8 cellular contexts compared by ENCODE assay signal in genomic region chr7:135512135-135512887, GRCh38. TPM values are rescaled to one million over a fixed set of nuclear protein-coding genes. Genes with fewer than 3 reads are reported as not detected.
DNase-seq lines count a peak whose midpoint lies in the region; ATAC-seq and TF ChIP-seq lines count a peak whose summit lies in the region.

No MANE protein-coding gene starts in this region.

- TF ChIP-seq CTCF in heart left ventricle (IDR thresholded peaks at IDR 0.05) (peak; percentile 41 to 73 (median 58)), OCI-LY1 (IDR thresholded peaks at IDR 0.05; ENCODE audit: low read length) (peak; percentile 73), cardiac fibroblast (IDR thresholded peaks at IDR 0.05; ENCODE audit: low read depth, low read length) (peak; percentile 53), mesothelial cell of epicardium (IDR thresholded peaks at IDR 0.05; ENCODE audit: unreplicated experiment) (peak; percentile 38)

- H3K27me3 ChIP-seq in heart left ventricle (no peaks in the 10 kb centered on the region), Karpas-422 (ENCODE audit: low read length) (no peaks in the 10 kb centered on the region), OCI-LY1 (ENCODE audit: insufficient read depth, low read length) (no peaks in the 10 kb centered on the region)

- H3K4me2 ChIP-seq in Karpas-422 (ENCODE audit: low read depth, low read length, poor library complexity, severe bottlenecking): no peak overlapping the region
- no peak overlapping the region for H3K4me2 ChIP-seq in OCI-LY1 (ENCODE audit: low read length)

- no peaks in the 10 kb centered on the region for H3K4me1 Mint-ChIP-seq in mesothelial cell of epicardium
- peaks cover 12% of the 10 kb centered on the region for H3K4me1 Mint-ChIP-seq in activated T-cell treated with anti-CD3 and anti-CD28 coated beads, Interleukin-2, amount 50 U/mL, for 24 hours (ENCODE audit: low read depth)

- H4K20me1 ChIP-seq in Karpas-422 (ENCODE audit: insufficient read depth, low read depth, low read length) (peaks cover 9% of the 10 kb centered on the region), OCI-LY1 (ENCODE audit: insufficient read depth, low read length) (no peaks in the 10 kb centered on the region)

- 92 to 98% (median 95%) methylated on average over 2 of the region's 2 CpGs for WGBS in heart left ventricle, 4 donors

- peaks cover 26% of the 10 kb centered on the region for H3K79me2 ChIP-seq in Karpas-422 (ENCODE audit: low read length)
- peaks cover 23% of the 10 kb centered on the region for H3K79me2 ChIP-seq in OCI-LY1 (ENCODE audit: insufficient read depth, low read length)

- DNase-seq in heart left ventricle: no peak
- no peak for DNase-seq in Right ventricle myocardium superior
- peak; percentile 90 for DNase-seq in Karpas-422
- DNase-seq in cardiac fibroblast (ENCODE audit: low read depth in 2 of 2): peak; percentile 78 to 82
- DNase-seq in mesothelial cell of epicardium (ENCODE audit: low spot score in 2 of 2, unreplicated experiment in 2 of 2): no peak
- no peak for DNase-seq in activated T-cell treated with anti-CD3 and anti-CD28 coated beads, Interleukin-2, amount 50 U/mL, for 24 hours

- H3K4me3 Mint-ChIP-seq in mesothelial cell of epicardium: no peak overlapping the region
- H3K4me3 Mint-ChIP-seq in activated T-cell treated with anti-CD3 and anti-CD28 coated beads, Interleukin-2, amount 50 U/mL, for 24 hours: no peak overlapping the region

- no peak for TF ChIP-seq POLR2A in heart left ventricle (IDR thresholded peaks at IDR 0.05)

- H3K4me3 ChIP-seq in heart left ventricle (no peak overlapping the region), Karpas-422 (ENCODE audit: low read length) (no peak overlapping the region), OCI-LY1 (ENCODE audit: low read depth, low read length, poor library complexity, severe bottlenecking) (no peak overlapping the region), cardiac fibroblast (replicated peaks in 1 of 2; ENCODE audit: low read depth in 2 of 2, low read length in 2 of 2) (no peak overlapping the region)

- H3K9ac ChIP-seq in Karpas-422 (ENCODE audit: low read length) (no peak overlapping the region), OCI-LY1 (ENCODE audit: low read length) (no peak overlapping the region)

- H3K27ac ChIP-seq in heart left ventricle (no peak overlapping the region), Karpas-422 (ENCODE audit: low read length) (no peak overlapping the region), OCI-LY1 (ENCODE audit: low read depth, low read length, poor library complexity, severe bottlenecking) (no peak overlapping the region)

- intact Hi-C loops in heart left ventricle (cut with DNase I) (loop anchor here in 4 of 10 donors (5.0 to 10.0 kb wide), 3 partner anchors 45 to 230 kb away; partner anchors contain the start of gene NUP205 (in 2 of the 4)), Right ventricle myocardium superior (cut with DNase I) (loop anchor here (5.0 kb wide), 1 partner anchor 45 kb away; the partner anchor contains the start of gene NUP205)

- ATAC-seq in heart left ventricle (no peak), Right ventricle myocardium superior (ENCODE audit: poor library complexity) (no peak), GM21717 (IDR thresholded peaks at IDR 0.05; ENCODE audit: unreplicated experiment) (peak; percentile 29)

- H3F3A ChIP-seq in OCI-LY1 (ENCODE audit: insufficient read depth, low read length): 0 out of 2 replicates have a peak, but pooled peaks cover 3% of the 10 kb centered on the region

- H3K36me3 Mint-ChIP-seq in mesothelial cell of epicardium: no peaks in the 10 kb centered on the region
- peaks cover 6% of the 10 kb centered on the region for H3K36me3 Mint-ChIP-seq in activated T-cell treated with anti-CD3 and anti-CD28 coated beads, Interleukin-2, amount 50 U/mL, for 24 hours (ENCODE audit: low read depth)

- H3K9me2 ChIP-seq in Karpas-422 (replicated peaks; ENCODE audit: insufficient read depth, low read length) (no peaks in the 10 kb centered on the region), OCI-LY1 (ENCODE audit: low read depth, low read length) (no peaks in the 10 kb centered on the region)

- H3K27ac Mint-ChIP-seq in mesothelial cell of epicardium: no peak overlapping the region
- H3K27ac Mint-ChIP-seq in activated T-cell treated with anti-CD3 and anti-CD28 coated beads, Interleukin-2, amount 50 U/mL, for 24 hours: no peak overlapping the region

- H3K36me3 ChIP-seq in heart left ventricle (no peaks in the 10 kb centered on the region), Karpas-422 (ENCODE audit: insufficient read depth, low read length) (no peaks in the 10 kb centered on the region), OCI-LY1 (ENCODE audit: insufficient read depth, low read length) (no peaks in the 10 kb centered on the region)

- no peaks in the 10 kb centered on the region for H3K9me3 Mint-ChIP-seq in mesothelial cell of epicardium
- no peaks in the 10 kb centered on the region for H3K9me3 Mint-ChIP-seq in activated T-cell treated with anti-CD3 and anti-CD28 coated beads, Interleukin-2, amount 50 U/mL, for 24 hours

- H3K9me3 ChIP-seq in heart left ventricle: no peaks in the 10 kb centered on the region
- no peaks in the 10 kb centered on the region for H3K9me3 ChIP-seq in Karpas-422 (ENCODE audit: low read length)
- no peaks in the 10 kb centered on the region for H3K9me3 ChIP-seq in OCI-LY1 (ENCODE audit: low read length)

- H2AFZ ChIP-seq in Karpas-422 (ENCODE audit: low read length) (no peak overlapping the region), OCI-LY1 (ENCODE audit: low read length) (no peak overlapping the region)

- H3K4me1 ChIP-seq in heart left ventricle (peaks cover 6 to 23% (median 17%) of the 10 kb centered on the region in 12 donors), Karpas-422 (ENCODE audit: low read length) (peaks cover 19% of the 10 kb centered on the region), OCI-LY1 (ENCODE audit: insufficient read depth, low read length, severe bottlenecking) (peaks cover 28% of the 10 kb centered on the region)

- no peaks in the 10 kb centered on the region for H3K27me3 Mint-ChIP-seq in mesothelial cell of epicardium (ENCODE audit: low read depth)
- no peaks in the 10 kb centered on the region for H3K27me3 Mint-ChIP-seq in activated T-cell treated with anti-CD3 and anti-CD28 coated beads, Interleukin-2, amount 50 U/mL, for 24 hours

RNA-seq across cellular contexts. Expression of gene CNOT4, which starts 2.4 kb away (rescaled TPM):
- total RNA-seq in heart left ventricle (10 to 100 TPM; 21.2 to 29.2 (median 24.0) TPM), Right ventricle myocardium superior (26.7 TPM), mesothelial cell of epicardium (33.4 to 36.9 TPM (median 36.5 TPM) in 3 replicates)
- polyA plus RNA-seq in heart left ventricle: 1 to 10 TPM; 7.9 to 9.4 TPM
- 19.0 and 25.9 TPM in 2 replicates for total RNA-seq in Karpas-422 (2014; rRNA removed; shearing (Covaris generic); ENCODE audit: low replicate concordance)

RNA-seq across cellular contexts. Expression of gene NUP205, which starts 45.4 kb away (rescaled TPM):
- total RNA-seq in heart left ventricle: 10 to 100 TPM in 8 of 9 donors, 1 to 10 TPM in 1; 9.4 to 18.6 (median 13.6) TPM
- 10 to 100 TPM; 11.7 to 16.3 TPM for polyA plus RNA-seq in heart left ventricle
- 13.0 TPM for total RNA-seq in Right ventricle myocardium superior
- 40.3 and 75.7 TPM in 2 replicates for total RNA-seq in Karpas-422 (2014; rRNA removed; shearing (Covaris generic); ENCODE audit: low replicate concordance)
- total RNA-seq in mesothelial cell of epicardium: 81.9 to 82.7 TPM (median 82.4 TPM) in 3 replicates

Comparison
In these comparisons a context has a peak if more than half of its experiments do, and no peak if none do; other contexts are left out.
1. DNase-seq: peak in Karpas-422 (single experiment) and cardiac fibroblast (2 of 2); none in heart left ventricle (0 of 5), Right ventricle myocardium superior (single experiment), mesothelial cell of epicardium (0 of 2) and activated T-cell treated with anti-CD3 and anti-CD28 coated beads, Interleukin-2, amount 50 U/mL, for 24 hours (single experiment).
2. Peak in every context shown above with its lines, with median percentiles within 50 percentile points of each other: CTCF ChIP-seq.